8 cellular contexts compared by ENCODE assay signal in the genomic region with DNA sequence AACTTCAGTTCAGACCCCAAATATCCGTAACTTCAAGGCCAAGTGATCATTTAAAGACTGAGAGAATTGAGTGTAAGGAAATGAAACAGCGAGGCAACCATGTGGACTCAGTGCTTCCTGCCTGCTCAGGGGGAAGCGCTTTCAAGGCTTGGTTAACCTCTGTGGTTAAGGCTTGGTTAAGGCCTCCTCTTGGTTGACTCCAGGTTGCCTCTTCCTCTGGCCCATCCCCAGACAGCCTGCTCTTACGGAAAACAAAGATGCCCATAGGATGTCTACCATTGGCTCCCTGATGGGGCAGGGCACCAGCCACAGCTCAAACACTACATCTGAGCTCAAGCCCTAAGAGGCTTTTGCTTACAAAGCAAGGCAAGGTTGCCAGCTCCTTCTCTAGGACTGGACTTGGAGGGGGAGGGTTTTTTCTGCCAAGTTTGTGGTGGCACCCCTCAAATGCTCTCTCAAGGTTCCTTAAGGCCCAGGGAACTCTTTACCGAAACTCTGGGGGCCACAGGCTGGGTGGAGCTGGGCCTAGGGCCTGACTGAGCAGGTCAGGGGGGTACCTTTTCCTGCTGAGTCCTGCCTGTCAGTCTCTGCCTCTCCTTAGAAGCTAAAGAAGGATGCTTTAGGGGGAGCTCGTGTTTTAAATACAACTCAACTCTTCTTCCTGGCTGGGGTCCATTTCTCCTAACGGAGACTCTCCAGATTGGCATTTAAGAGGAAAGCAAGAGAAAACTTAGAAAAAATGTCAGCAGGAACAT.
DNase-seq lines count a peak whose midpoint lies in the region; ATAC-seq and TF ChIP-seq lines count a peak whose summit lies in the region.

No MANE protein-coding gene starts in this region.

- DNase-seq in GM10248 (ENCODE audit: extremely low spot score) = peak; percentile 71
- peak; percentile 47 for DNase-seq in KG1 (lab: John Stamatoyannopoulos, UW)
- DNase-seq in activated effector memory CD4-positive, alpha-beta T cell treated with Interleukin-2 at 50 U/mL for 16 hours = peak; percentile 24
- peak in 2 of 3 donors; percentile 24 to 27 for DNase-seq in stimulated activated CD4-positive, alpha-beta T cell treated with anti-CD3 and anti-CD28 coated beads, TNF-alpha, amount 100 ng/mL, for 48 hours (ENCODE audit: low read depth in 3 of 3)
- no peak for DNase-seq in ACHN
- no peak for DNase-seq in NCI-H146 treated with DMSO at 0.1 percent for 48 hours (lab: John Stamatoyannopoulos, UW; ENCODE audit: unreplicated experiment)
- no peak for DNase-seq in effector CD4-positive, alpha-beta T cell

- ATAC-seq in GM21528 (IDR thresholded peaks at IDR 0.05; ENCODE audit: low FRiP score, unreplicated experiment) = peak; percentile 96

- in situ Hi-C loops in ACHN (cut with HindIII; ENCODE audit: low pct_ligation_motif_present, low pct_unique_long_range_greater_than_20kb, low sequenced_read_pairs) = no loop called here

- CTCF ChIA-PET in GM10248 (lab: Yijun Ruan, JAX) = interaction anchor here (1.0 to 1.7 kb wide), 6 partner anchors 13 to 174 kb away, joined by 3 to 5 read pairs (median 3); a partner anchor contains a TSS

- no peak for TF ChIP-seq CTCF in GM10248 (IDR thresholded peaks at IDR 0.05; ENCODE audit: control extremely low read depth, extremely low read depth, low read depth, missing control alignments)

- POLR2A ChIA-PET in GM10248 (lab: Yijun Ruan, JAX) = no interaction called here

Comparison
In these comparisons a context has a peak if more than half of its experiments do, and no peak if none do; other contexts are left out.
1. DNase-seq: peak in GM10248 (single experiment), KG1 (single experiment), activated effector memory CD4-positive, alpha-beta T cell treated with Interleukin-2 at 50 U/mL for 16 hours (single experiment) and stimulated activated CD4-positive, alpha-beta T cell treated with anti-CD3 and anti-CD28 coated beads, TNF-alpha, amount 100 ng/mL, for 48 hours (2 of 3); none in ACHN (single experiment), NCI-H146 treated with DMSO at 0.1 percent for 48 hours (single experiment) and effector CD4-positive, alpha-beta T cell (single experiment).